Comparison of ENCODE assay signal across 8 cellular contexts in genomic region chr1:7401814-7402547, GRCh38.
DNase-seq lines count a peak whose midpoint lies in the region; ATAC-seq and TF ChIP-seq lines count a peak whose summit lies in the region.

No MANE protein-coding gene starts in this region.

- intact Hi-C loops in MCF 10A (cut with micrococcal nuclease) (loop anchor here (5.0 kb wide), 1 partner anchor 135 kb away; no protein-coding TSS in a partner anchor), lower lobe of right lung (cut with DNase I) (no loop called here)

- no peaks in the 10 kb centered on the region for H3K4me1 ChIP-seq in lower lobe of right lung

- no peaks in the 10 kb centered on the region for H3K36me3 Mint-ChIP-seq in MCF 10A (ENCODE audit: insufficient read depth, unreplicated experiment)

- ATAC-seq in lower lobe of right lung: peak; percentile 49 to 67
- no peak for ATAC-seq in HG03521 (IDR thresholded peaks at IDR 0.05; ENCODE audit: unreplicated experiment)
- no peak for ATAC-seq in HG03139 (IDR thresholded peaks at IDR 0.05; ENCODE audit: unreplicated experiment)

- H3K4me3 ChIP-seq in AG04449 (ENCODE audit: low read depth, low read length) (no peak overlapping the region), lower lobe of right lung (no peak overlapping the region)

- H3K36me3 ChIP-seq in lower lobe of right lung: no peaks in the 10 kb centered on the region

- H3K27ac ChIP-seq in lower lobe of right lung: no peak overlapping the region

- TSS peak; percentile 61 for BruUV-seq in MCF 10A (replicated peaks; lab: Mats Ljungman, UMichigan)

- H3K4me1 Mint-ChIP-seq in MCF 10A (ENCODE audit: insufficient read depth, unreplicated experiment): peaks cover 19% of the 10 kb centered on the region

- CTCF ChIA-PET in AG04449 (lab: Yijun Ruan, JAX): no interaction called here
- CTCF ChIA-PET in MCF 10A (lab: Yijun Ruan, JAX): interaction anchor here (1.1 kb wide), 1 partner anchor 682 kb away, joined by 3 read pairs; no protein-coding TSS in a partner anchor

- no peaks in the 10 kb centered on the region for H3K27me3 Mint-ChIP-seq in MCF 10A (ENCODE audit: insufficient read depth, unreplicated experiment)

- H3K9me3 Mint-ChIP-seq in MCF 10A (ENCODE audit: unreplicated experiment): no peaks in the 10 kb centered on the region

- POLR2A ChIA-PET in AG04449 (lab: Yijun Ruan, JAX) (no interaction called here), MCF 10A (lab: Yijun Ruan, JAX) (interaction anchor here (0.6 to 0.7 kb wide), 3 partner anchors 59 to 190 kb away, joined by 3 read pairs; no protein-coding TSS in a partner anchor)

- H3K4me3 Mint-ChIP-seq in MCF 10A (ENCODE audit: unreplicated experiment): no peak overlapping the region

- DNase-seq in AG04449 (ENCODE audit: low read depth, low spot score) (peak; percentile 99), HK-2 (ENCODE audit: unreplicated experiment) (peak; percentile 66), MCF 10A (ENCODE audit: unreplicated experiment) (peak; percentile 99), lower lobe of right lung (no peak), NCI-H526 treated with DMSO at 0.1 percent for 48 hours (lab: John Stamatoyannopoulos, UW) (no peak), activated gamma-delta T cell (lab: John Stamatoyannopoulos, UW) (no peak)

- H3K27me3 ChIP-seq in lower lobe of right lung (ENCODE audit: low read depth): no peaks in the 10 kb centered on the region

- peaks cover 8% of the 10 kb centered on the region for H3K9me3 ChIP-seq in lower lobe of right lung

- peak overlapping the region; percentile 93 for H3K27ac Mint-ChIP-seq in MCF 10A (ENCODE audit: low read depth, unreplicated experiment)

- TF ChIP-seq CTCF in AG04449 (IDR thresholded peaks at IDR 0.05; ENCODE audit: insufficient read depth, low read length, missing control alignments): no peak
- TF ChIP-seq CTCF in MCF 10A (IDR thresholded peaks at IDR 0.05; ENCODE audit: unreplicated experiment): no peak
- no peak for TF ChIP-seq CTCF in lower lobe of right lung (IDR thresholded peaks at IDR 0.05)

Comparison
In these comparisons a context has a peak if more than half of its experiments do, and no peak if none do; other contexts are left out.
1. DNase-seq: peak in AG04449 (single experiment), HK-2 (single experiment) and MCF 10A (single experiment); none in lower lobe of right lung (single experiment), NCI-H526 treated with DMSO at 0.1 percent for 48 hours (single experiment) and activated gamma-delta T cell (single experiment).
2. ATAC-seq: peak in lower lobe of right lung (2 of 2); none in HG03521 (single experiment) and HG03139 (single experiment).